In the genomic region with DNA sequence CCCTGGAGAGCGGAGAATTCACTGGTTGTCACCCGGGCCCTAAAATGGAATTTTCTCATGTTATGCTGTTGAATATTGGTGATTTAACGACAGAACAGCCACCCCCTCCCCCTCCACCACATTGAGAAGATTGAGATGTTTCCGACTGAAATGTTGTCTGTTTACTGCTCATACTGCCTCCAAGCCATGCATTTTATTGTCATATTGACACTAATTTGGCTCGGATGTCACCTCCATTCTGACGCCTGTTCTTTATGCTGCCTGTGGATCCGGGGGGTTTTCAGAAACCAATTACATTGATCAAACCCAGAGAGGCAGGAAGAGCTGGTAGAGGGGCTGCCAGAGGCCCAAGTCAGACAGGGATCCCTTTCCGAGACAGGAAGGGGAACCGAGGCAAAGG, we compare ENCODE assay signal across 27 cellular contexts.
A peak's percentile ranks its signal among the peaks of the same experiment; 100 is the strongest.
DNase-seq lines count a peak whose midpoint lies in the region; ATAC-seq, FAIRE-seq and TF ChIP-seq lines count a peak whose summit lies in the region.
"Had no signal": no experiment of that assay in that cellular context is flagged by ENCODE, and none has a peak within 500 bp of the region (broad histone marks: within the 10 kb centered on the region; RNA-seq: fewer than 3 reads in every experiment).

No MANE protein-coding gene starts in this region.

- H2AK9ac ChIP-seq in IMR-90 (replicated peaks; ENCODE audit: low read depth, low read length, poor library complexity), result peak overlapping the region; percentile 46

- 80% methylated on average over 1 of the region's 9 CpGs; no CpG with 5 or more reads in 1 of the 2 experiments for WGBS in IMR-90 (ENCODE audit: extremely low coverage in 2 of 2, insufficient read length in 1 of 2), 2 experiments

- BruUV-seq in IMR-90 (replicated peaks; lab: Mats Ljungman, UMichigan) (no TSS peak), Calu3 (replicated peaks; lab: Mats Ljungman, UMichigan) (no TSS peak)

- no peak overlapping the region for H3K27ac ChIP-seq in IMR-90 (ENCODE audit: insufficient read depth, low read length)
- H3K27ac ChIP-seq: 22Rv1; BLaER1 treated with 17β-estradiol and CSF1 and Interleukin-3, amounts not matched to agents 10 nM and 100 nM; C4-2B had no signal

- no peak overlapping the region for H2BK15ac ChIP-seq in IMR-90 (ENCODE audit: low read depth, low read length)

- peak; percentile 17 for FAIRE-seq in urothelium cell line (lab: Jason Lieb, UNC)
- FAIRE-seq: A549, GM12878, GM12892, GM18507, GM19239 had no signal

- H3K4me3 ChIP-seq in IMR-90 (ENCODE audit: insufficient read depth, low read depth, low read length), result no peak overlapping the region
- H3K4me3 ChIP-seq: A549; BLaER1 treated with 17β-estradiol and CSF1 and Interleukin-3, amounts not matched to agents 10 nM and 100 nM; GM12878 had no signal

- peaks cover 59% of the 10 kb centered on the region for H3K4me1 Mint-ChIP-seq in brain
- H3K4me1 Mint-ChIP-seq in nephron progenitor cell, result peaks cover 63% of the 10 kb centered on the region
- peaks cover 7% of the 10 kb centered on the region for H3K4me1 Mint-ChIP-seq in Calu3 (ENCODE audit: low read depth, unreplicated experiment)
- H3K4me1 Mint-ChIP-seq: B cell had no signal

- no peak overlapping the region for H4K91ac ChIP-seq in IMR-90 (ENCODE audit: insufficient read depth, low read depth, low read length)

- no peak overlapping the region for H3K9ac ChIP-seq in IMR-90 (ENCODE audit: low read depth, low read length)
- H3K9ac ChIP-seq: BLaER1 treated with 17β-estradiol and CSF1 and Interleukin-3, amounts not matched to agents 10 nM and 100 nM had no signal

- no peak overlapping the region for H2BK120ac ChIP-seq in IMR-90 (ENCODE audit: low read depth, low read length)

- H3K18ac ChIP-seq in IMR-90 (ENCODE audit: low read depth, low read length), result no peak overlapping the region

- H3K36me3 Mint-ChIP-seq in brain (peaks cover 2% of the 10 kb centered on the region), nephron progenitor cell (ENCODE audit: low read depth) (peaks cover 14% of the 10 kb centered on the region), Calu3 (ENCODE audit: insufficient read depth, unreplicated experiment) (no peaks in the 10 kb centered on the region)
- H3K36me3 Mint-ChIP-seq: CD8-positive, alpha-beta T cell had no signal

- CTCF ChIA-PET in IMR-90 (lab: Yijun Ruan, JAX) (no interaction called here), Calu3 (lab: Charles Lee) (interaction anchor here (0.6 kb wide), 1 partner anchor 236 kb away, joined by 4 read pairs; no protein-coding TSS in a partner anchor)

- no peak overlapping the region for H3K4ac ChIP-seq in IMR-90 (ENCODE audit: low read depth, low read length)

- H3K27ac Mint-ChIP-seq in brain (peak overlapping the region in 3 of 5 experiments; percentile 16 to 61 (median 20)), nephron progenitor cell (peak overlapping the region; percentile 88), Calu3 (ENCODE audit: unreplicated experiment) (no peak overlapping the region)
- H3K27ac Mint-ChIP-seq: B cell; CD4-positive, alpha-beta T cell; CD8-positive, alpha-beta T cell had no signal

- H2BK20ac ChIP-seq in IMR-90 (ENCODE audit: low read depth, low read length), result no peak overlapping the region

- no peak overlapping the region for H3K56ac ChIP-seq in IMR-90 (ENCODE audit: extremely low read depth, insufficient read depth, low read length)

- no peak overlapping the region for H3K14ac ChIP-seq in IMR-90 (replicated peaks; ENCODE audit: low read depth, low read length)

- peaks cover 18% of the 10 kb centered on the region for H4K20me1 ChIP-seq in IMR-90 (ENCODE audit: insufficient read depth, low read length)
- H4K20me1 ChIP-seq: BLaER1 treated with 17β-estradiol and CSF1 and Interleukin-3, amounts not matched to agents 10 nM and 100 nM had no signal

- no peaks in the 10 kb centered on the region for H3K27me3 ChIP-seq in IMR-90 (ENCODE audit: control insufficient read depth, insufficient read depth, low read length)
- H3K27me3 ChIP-seq: BLaER1 treated with 17β-estradiol and CSF1 and Interleukin-3, amounts not matched to agents 10 nM and 100 nM had no signal

- H2AFZ ChIP-seq in IMR-90 (replicated peaks; ENCODE audit: low read length, poor library complexity), result no peak overlapping the region

- peaks cover 14% of the 10 kb centered on the region for H3K9me1 ChIP-seq in IMR-90 (ENCODE audit: insufficient read depth, low read length)

- no peak overlapping the region for H3K4me2 ChIP-seq in IMR-90 (ENCODE audit: low read depth, low read length)
- H3K4me2 ChIP-seq: A549; BLaER1 treated with 17β-estradiol and CSF1 and Interleukin-3, amounts not matched to agents 10 nM and 100 nM had no signal

- DNase-seq in IMR-90, result no peak
- no peak for DNase-seq in nephron progenitor cell
- no peak for DNase-seq in urothelium cell line (ENCODE audit: low spot score)
- no peak for DNase-seq in GM19240 (ENCODE audit: insufficient read length, low spot score)
- no peak for DNase-seq in Calu3
- DNase-seq in T1000 (lab: John Stamatoyannopoulos, UW), result no peak
- DNase-seq: AML-193; Caco-2; CD4-positive, alpha-beta T cell; CD8-positive, alpha-beta T cell; DMS 273 treated with DMSO at 0.1 percent for 48 hours; DMS153; DMS53; DMS79; DND-41; EL; GDM1 had no signal

- H3K9me3 Mint-ChIP-seq in brain (no peaks in the 10 kb centered on the region), nephron progenitor cell (no peaks in the 10 kb centered on the region), Calu3 (ENCODE audit: low read depth, unreplicated experiment) (no peaks in the 10 kb centered on the region)
- H3K9me3 Mint-ChIP-seq: CD4-positive, alpha-beta T cell; CD8-positive, alpha-beta T cell had no signal

- peaks cover 60% of the 10 kb centered on the region for H3K36me3 ChIP-seq in IMR-90 (ENCODE audit: control insufficient read depth, insufficient read depth, low read length)
- H3K36me3 ChIP-seq: BLaER1 treated with 17β-estradiol and CSF1 and Interleukin-3, amounts not matched to agents 10 nM and 100 nM had no signal

- H2AK5ac ChIP-seq in IMR-90 (ENCODE audit: low read depth, low read length), result no peak overlapping the region

- no peak overlapping the region for H2BK5ac ChIP-seq in IMR-90 (ENCODE audit: low read depth, low read length, poor library complexity, severe bottlenecking)

- H3K27me3 Mint-ChIP-seq in brain (no peaks in the 10 kb centered on the region), nephron progenitor cell (ENCODE audit: low read depth, poor library complexity) (peaks cover 22% of the 10 kb centered on the region), Calu3 (ENCODE audit: unreplicated experiment) (peaks cover 17% of the 10 kb centered on the region)
- H3K27me3 Mint-ChIP-seq: B cell; CD4-positive, alpha-beta T cell had no signal

- intact Hi-C loops in IMR-90 (cut with micrococcal nuclease) (no loop called here), Calu3 (cut with micrococcal nuclease; ENCODE audit: unreplicated experiment) (no loop called here)

- in situ Hi-C loops in IMR-90 (cut with MboI; ENCODE audit: low sequenced_read_pairs), result no loop called here

- peaks cover 12% of the 10 kb centered on the region for H3K4me1 ChIP-seq in IMR-90 (ENCODE audit: control insufficient read depth, insufficient read depth, low read length)
- H3K4me1 ChIP-seq: Caco-2 had no signal

- dilution Hi-C loops in IMR-90 (cut with HindIII; ENCODE audit: low sequenced_read_pairs, unreplicated experiment), result no loop called here

- TF ChIP-seq POLR2A in IMR-90 (IDR thresholded peaks at IDR 0.05; ENCODE audit: low read depth, low read length), result no peak

- H3K79me1 ChIP-seq in IMR-90 (ENCODE audit: low read depth in 1 of 2, low read length in 2 of 2), result peaks cover 18 to 49% of the 10 kb centered on the region in 2 experiments

- no peak for ATAC-seq in IMR-90 (ENCODE audit: low read depth)
- ATAC-seq: A549; CD8-positive, alpha-beta T cell; GM12878 had no signal

- H3K4me3 Mint-ChIP-seq in brain (no peak overlapping the region), nephron progenitor cell (peak overlapping the region; percentile 11), Calu3 (ENCODE audit: low read depth, unreplicated experiment) (no peak overlapping the region)
- H3K4me3 Mint-ChIP-seq: B cell; CD4-positive, alpha-beta T cell; CD8-positive, alpha-beta T cell had no signal

- no peak overlapping the region for H3K23ac ChIP-seq in IMR-90 (ENCODE audit: low read depth, low read length)

- H3K9me3 ChIP-seq in IMR-90 (ENCODE audit: control insufficient read depth, insufficient read depth, low read length), result no peaks in the 10 kb centered on the region
- H3K9me3 ChIP-seq: A549; BLaER1 treated with 17β-estradiol and CSF1 and Interleukin-3, amounts not matched to agents 10 nM and 100 nM; Caco-2 had no signal

- no peak for TF ChIP-seq CTCF in IMR-90 (conservative IDR thresholded peaks at IDR 0.05; ENCODE audit: low read depth, low read length)
- TF ChIP-seq CTCF in brain (conservative IDR thresholded peaks at IDR 0.05), result no peak
- no peak for TF ChIP-seq CTCF in nephron progenitor cell (IDR thresholded peaks at IDR 0.05)
- TF ChIP-seq CTCF in Calu3 (IDR thresholded peaks at IDR 0.05; ENCODE audit: unreplicated experiment), result no peak

- no peak for TF ChIP-seq RAD21 in IMR-90 (IDR thresholded peaks at IDR 0.05; ENCODE audit: low read length)

- POLR2A ChIA-PET in IMR-90 (lab: Charles Lee; ENCODE audit: unreplicated experiment), result no interaction called here

- H4K5ac ChIP-seq in IMR-90 (ENCODE audit: low read depth, low read length), result no peak overlapping the region

- H4K8ac ChIP-seq in IMR-90 (ENCODE audit: low read depth in 2 of 2, low read length in 2 of 2), result no peak overlapping the region

TF ChIP-seq in IMR-90, 13 proteins besides CTCF, POLR2A, EP300 and RAD21:
- no peak for TF ChIP-seq CHD1 (IDR thresholded peaks at IDR 0.05; ENCODE audit: low read depth, low read length)
